7 cellular contexts compared by ENCODE assay signal in genomic region chr17:79811036-79811887, GRCh38. TPM values are rescaled to one million over a fixed set of nuclear protein-coding genes. Genes with fewer than 3 reads are reported as not detected.
DNase-seq lines count a peak whose midpoint lies in the region; ATAC-seq and TF ChIP-seq lines count a peak whose summit lies in the region.

No MANE protein-coding gene starts in this region.

- peak in 54 of 56 donors; percentile 16 to 81 (median 62) for TF ChIP-seq CTCF in dorsolateral prefrontal cortex (IDR thresholded peaks at IDR 0.05 in 54 of 56, conservative IDR thresholded peaks at IDR 0.05 in 2 of 56; ENCODE audit: low read depth in 1 of 56, partially characterized antibody in 56 of 56)

- in situ Hi-C loops in KBM-7 (cut with MboI; ENCODE audit: low pct_unique_long_range_greater_than_20kb, low sequenced_read_pairs): no loop called here

- H3K4me3 ChIP-seq in dorsolateral prefrontal cortex (peak overlapping the region in 30 of 59 donors; percentile 4 to 56 (median 30)), mucosa of stomach (ENCODE audit: low read length) (no peak overlapping the region)

- H3K4me1 ChIP-seq in mucosa of stomach (ENCODE audit: control insufficient read depth, insufficient read depth, low read length): peaks cover 47% of the 10 kb centered on the region

- H3K27ac ChIP-seq in dorsolateral prefrontal cortex: no peak overlapping the region

- H3K36me3 ChIP-seq in mucosa of stomach (ENCODE audit: control insufficient read depth, insufficient read depth, low read length): no peaks in the 10 kb centered on the region

- ATAC-seq in GM21825 (IDR thresholded peaks at IDR 0.05; ENCODE audit: unreplicated experiment) (no peak), GM19455 (IDR thresholded peaks at IDR 0.05; ENCODE audit: unreplicated experiment) (no peak)

- peaks cover 17 to 96% (median 81%) of the 10 kb centered on the region in 45 donors for H3K27me3 ChIP-seq in dorsolateral prefrontal cortex
- H3K27me3 ChIP-seq in mucosa of stomach (ENCODE audit: control insufficient read depth, insufficient read depth, low read length): peaks cover 82% of the 10 kb centered on the region

- H3K9me3 ChIP-seq in mucosa of stomach (ENCODE audit: control insufficient read depth, low read length): no peaks in the 10 kb centered on the region

- intact Hi-C loops in dorsolateral prefrontal cortex (cut with DNase I): loop anchor here in 1 of 2 donors (2.0 kb wide), 1 partner anchor 20 kb away; no protein-coding TSS in a partner anchor

- DNase-seq in Daoy (ENCODE audit: low read depth) (peak; percentile 75), KBM-7 (peak; percentile 75), RKO (ENCODE audit: low spot score) (peak; percentile 64), dorsolateral prefrontal cortex (peak in 1 of 10 donors; percentile 68)

- peak overlapping the region; percentile 43 for H3K9ac ChIP-seq in mucosa of stomach (ENCODE audit: low read length)

RNA-seq across cellular contexts. Expression of gene CBX8, which starts 14.4 kb away (rescaled TPM):
- 4.5 and 4.9 TPM in 2 replicates for total RNA-seq in Daoy (2014; rRNA removed; shearing (Covaris generic))
- 10 to 100 TPM in 2 of 120 experiments, 1 to 10 TPM in 118; 1.5 to 10.3 (median 5.0) TPM for total RNA-seq in dorsolateral prefrontal cortex

RNA-seq across cellular contexts. Expression of gene CBX4, which starts 28.0 kb away (rescaled TPM):
- 16.7 and 16.8 TPM in 2 replicates for total RNA-seq in Daoy (2014; rRNA removed; shearing (Covaris generic))
- total RNA-seq in dorsolateral prefrontal cortex: 10 to 100 TPM; 26.4 to 54.9 (median 35.9) TPM

RNA-seq across cellular contexts. Expression of gene CBX2, which starts 33.3 kb away (rescaled TPM):
- total RNA-seq in Daoy (2014; rRNA removed; shearing (Covaris generic)): 15.2 and 18.3 TPM in 2 replicates
- 1 to 10 TPM in 103 of 120 experiments, under 1 TPM in 16, not detected in 1; 0.44 to 4.2 (median 1.8) TPM for total RNA-seq in dorsolateral prefrontal cortex
